ENCODE assay signal across 8 cellular contexts in genomic region chr20:44651507-44652373, GRCh38. TPM values are rescaled to one million over a fixed set of nuclear protein-coding genes. Genes with fewer than 3 reads are reported as not detected.
DNase-seq lines count a peak whose midpoint lies in the region; ATAC-seq and TF ChIP-seq lines count a peak whose summit lies in the region.

TSS of gene ADA (minus strand) at chr20:44651699. CDS start at chr20:44651607, 92 bp downstream.

- peak within 1 kb of the TSS; percentile 71 to 72 for H3K27ac ChIP-seq in mucosa of rectum (ENCODE audit: low read depth in 2 of 2, low read length in 2 of 2)
- peak within 1 kb of the TSS; percentile 79 to 88 (median 86) for H3K27ac ChIP-seq in transverse colon

- WGBS in transverse colon (ENCODE audit: low coverage in 1 of 2), 2 donors: 1% methylated on average over 20 of the region's 91 CpGs; no CpG with 5 or more reads in 1 of the 2 donors

- no peak for TF ChIP-seq EP300 in transverse colon (IDR thresholded peaks at IDR 0.05; ENCODE audit: low read depth)

- no peaks in the 10 kb centered on the region for H3K9me3 ChIP-seq in BE2C
- H3K9me3 ChIP-seq in mucosa of rectum (ENCODE audit: control insufficient read depth in 2 of 2, low read length in 2 of 2): no peaks in the 10 kb centered on the region
- H3K9me3 ChIP-seq in transverse colon: no peaks in the 10 kb centered on the region

- H3K27me3 ChIP-seq in BE2C (peaks cover 6% of the 10 kb centered on the region; the same call in 1 of the 2 replicates), mucosa of rectum (ENCODE audit: control insufficient read depth in 2 of 2, insufficient read depth in 2 of 2, low read length in 2 of 2) (no peaks in the 10 kb centered on the region), transverse colon (no peaks in the 10 kb centered on the region)

- in situ Hi-C loops in transverse colon (cut with MboI; ENCODE audit: low pct_ligation_motif_present in 1 of 4, low pct_unique_long_range_greater_than_20kb in 1 of 4, low sequenced_read_pairs in 3 of 4): no loop called here

- DNase-seq in BE2C (peak; percentile 58), NCI-H510A treated with DMSO at 0.1 percent for 48 hours (lab: John Stamatoyannopoulos, UW) (peak; percentile 69), transverse colon (peak; percentile 79)
- DNase-seq in activated CD8-positive, alpha-beta memory T cell treated with anti-CD3 and anti-CD28 coated beads, Interleukin-2, amount 50 U/mL, for 48 hours: peak; percentile 72

- H3K36me3 ChIP-seq in BE2C (no peaks in the 10 kb centered on the region), mucosa of rectum (ENCODE audit: control insufficient read depth in 2 of 2, insufficient read depth in 2 of 2, low read length in 2 of 2) (no peaks in the 10 kb centered on the region), transverse colon (no peaks in the 10 kb centered on the region)

- no peak for TF ChIP-seq POLR2A in transverse colon (IDR thresholded peaks at IDR 0.05)

- TF ChIP-seq CTCF in BE2C (IDR thresholded peaks at IDR 0.05; ENCODE audit: low read depth, low read length) (no peak), transverse colon (IDR thresholded peaks at IDR 0.05) (no peak)

- H3K4me3 ChIP-seq in BE2C (ENCODE audit: low read depth, low read length) (peak within 1 kb of the TSS; percentile 67), mucosa of rectum (ENCODE audit: low read length in 2 of 2) (peak within 1 kb of the TSS; percentile 72 to 94), transverse colon (peak within 1 kb of the TSS; percentile 65 to 84 (median 75))

- peak; percentile 32 for ATAC-seq in GM21723 (IDR thresholded peaks at IDR 0.05; ENCODE audit: unreplicated experiment)
- ATAC-seq in esophagus mucosa: peak; percentile 50
- ATAC-seq in GM21423 (IDR thresholded peaks at IDR 0.05; ENCODE audit: unreplicated experiment): no peak

- intact Hi-C loops in transverse colon (cut with DNase I; ENCODE audit: low total_unique reads): no loop called here

- H3K4me1 ChIP-seq in BE2C (no peaks in the 10 kb centered on the region), mucosa of rectum (ENCODE audit: control insufficient read depth in 2 of 2, insufficient read depth in 2 of 2, low read length in 2 of 2) (peaks cover 7 to 18% of the 10 kb centered on the region in 2 donors), transverse colon (peaks cover 0 to 31% (median 11%) of the 10 kb centered on the region in 4 donors)

- H3K9ac ChIP-seq in mucosa of rectum (ENCODE audit: low read depth in 1 of 2, low read length in 2 of 2): peak within 1 kb of the TSS; percentile 66

RNA-seq across cellular contexts. Expression of gene ADA, which starts in this region (rescaled TPM):
- polyA plus RNA-seq in BE2C (2012; ENCODE audit: insufficient read depth, insufficient read length, low read depth): 3.4 TPM
- total RNA-seq in esophagus mucosa: 21.8 TPM
- total RNA-seq in transverse colon: 1 to 10 TPM; 2.6 to 5.4 (median 2.9) TPM
